1 cellular context compared by ENCODE assay signal in the genomic region with DNA sequence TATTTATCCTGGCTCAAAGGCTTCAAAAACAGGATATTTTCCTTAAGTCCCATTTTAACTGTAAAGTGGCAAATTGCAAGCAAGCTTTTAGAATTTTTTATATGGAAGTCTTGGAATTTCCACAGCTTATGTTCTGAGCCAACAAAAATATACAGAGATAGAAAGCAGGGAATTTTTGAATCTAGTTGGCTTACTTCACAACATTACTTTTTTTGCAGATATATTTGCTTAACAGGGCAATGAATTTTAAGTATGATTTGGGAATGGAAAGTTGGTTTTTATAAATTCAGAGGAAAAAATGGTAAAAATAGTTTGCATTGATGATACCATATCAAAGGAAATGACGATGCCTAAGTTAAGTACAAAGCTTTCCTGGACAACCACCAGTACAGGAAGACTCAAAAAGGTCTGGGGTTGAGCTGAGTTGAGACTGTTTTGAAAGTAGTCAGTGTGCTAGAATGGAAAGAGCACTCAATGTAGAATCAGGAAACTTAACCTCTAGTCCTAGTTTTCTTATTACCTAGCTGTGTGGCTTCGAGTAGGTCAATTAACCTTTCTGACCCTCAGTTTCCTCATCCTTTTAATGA.
TF ChIP-seq lines count a peak whose summit lies in the region.

No MANE protein-coding gene starts in this region.

TF ChIP-seq in endothelial cell of umbilical vein, 7 proteins besides CTCF, POLR2A, EP300 and RAD21 (continued from another document):
- TF ChIP-seq JUN (IDR thresholded peaks at IDR 0.05; ENCODE audit: borderline replicate concordance, insufficient read depth, insufficient read length, low read depth), result no peak
- no peak for TF ChIP-seq MYC (IDR thresholded peaks at IDR 0.05; ENCODE audit: low read depth, low read length)
- TF ChIP-seq GATA2 (IDR thresholded peaks at IDR 0.05; ENCODE audit: insufficient read depth, insufficient read length, low read depth, low read length), result no peak
- no peak for TF ChIP-seq POLR2AphosphoS5 (IDR thresholded peaks at IDR 0.05; ENCODE audit: insufficient read depth, low read depth, low read length)
TF ChIP-seq in endothelial cell of umbilical vein: peak in this region for 0.
